In the genomic region with DNA sequence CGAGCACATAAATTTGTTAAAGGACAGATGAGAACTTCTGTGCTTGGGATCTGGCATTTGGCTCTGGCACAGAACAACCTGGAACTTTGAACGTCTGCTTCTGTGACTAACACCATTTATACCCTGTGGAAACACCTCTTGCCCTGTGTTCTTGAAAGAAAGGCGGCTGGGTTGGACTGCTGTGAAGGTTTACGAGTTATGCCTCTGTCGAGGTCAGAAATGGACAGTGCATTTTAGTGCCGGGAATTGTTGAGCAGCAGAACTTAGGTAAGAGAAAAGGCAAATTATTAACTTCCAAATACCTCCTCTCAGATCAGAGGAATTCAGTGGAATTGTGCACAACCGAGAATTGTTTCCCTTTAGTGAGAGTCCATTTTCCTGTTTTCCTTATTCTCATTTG, we compare ENCODE assay signal across 14 cellular contexts. TPM values are rescaled to one million over a fixed set of nuclear protein-coding genes. Genes with fewer than 3 reads are reported as not detected.
DNase-seq lines count a peak whose midpoint lies in the region; ATAC-seq, FAIRE-seq and TF ChIP-seq lines count a peak whose summit lies in the region.
"Had no signal": no experiment of that assay in that cellular context is flagged by ENCODE, and none has a peak within 500 bp of the region (broad histone marks: within the 10 kb centered on the region; RNA-seq: fewer than 3 reads in every experiment).

No MANE protein-coding gene starts in this region.

- H3K27ac ChIP-seq in body of pancreas (peak overlapping the region; percentile 34 to 81 (median 73)), mesenchymal stem cell (ENCODE audit: low read length, poor library complexity, severe bottlenecking) (peak overlapping the region; percentile 91), transverse colon (peak overlapping the region in 3 of 4 donors; percentile 42 to 65 (median 60))
- H3K27ac ChIP-seq: HL-60 had no signal

- no peak overlapping the region for H3K4me3 ChIP-seq in body of pancreas
- no peak overlapping the region for H3K4me3 ChIP-seq in mesenchymal stem cell (ENCODE audit: insufficient read depth in 1 of 2, low read depth in 1 of 2, low read length in 2 of 2)
- no peak overlapping the region for H3K4me3 ChIP-seq in transverse colon

- no peak overlapping the region for H3K9ac ChIP-seq in mesenchymal stem cell (ENCODE audit: low read length)

- no peak overlapping the region for H2BK120ac ChIP-seq in mesenchymal stem cell (ENCODE audit: low read depth, low read length)

- no peak overlapping the region for H3K27ac Mint-ChIP-seq in stimulated activated naive CD8-positive, alpha-beta T cell treated with anti-CD3 and anti-CD28 coated beads, Interleukin-15, amount 100 ng/mL, for 72 hours

- H3K14ac ChIP-seq in mesenchymal stem cell (ENCODE audit: low read length in 2 of 2): no peak overlapping the region

- H3K9me3 Mint-ChIP-seq in stimulated activated naive CD8-positive, alpha-beta T cell treated with anti-CD3 and anti-CD28 coated beads, Interleukin-15, amount 100 ng/mL, for 72 hours: no peaks in the 10 kb centered on the region

- in situ Hi-C loops in transverse colon (cut with MboI; ENCODE audit: low pct_ligation_motif_present in 1 of 4, low pct_unique_long_range_greater_than_20kb in 1 of 4, low sequenced_read_pairs in 3 of 4): no loop called here

- ATAC-seq in body of pancreas: peak; percentile 83
- no peak for ATAC-seq in stimulated activated naive CD8-positive, alpha-beta T cell treated with anti-CD3 and anti-CD28 coated beads, Interleukin-15, amount 100 ng/mL, for 72 hours

- H3K27me3 Mint-ChIP-seq in stimulated activated naive CD8-positive, alpha-beta T cell treated with anti-CD3 and anti-CD28 coated beads, Interleukin-15, amount 100 ng/mL, for 72 hours: no peaks in the 10 kb centered on the region

- H3K4ac ChIP-seq in mesenchymal stem cell (ENCODE audit: low read depth in 1 of 2, low read length in 2 of 2): no peak overlapping the region

- TF ChIP-seq POLR2A in body of pancreas (IDR thresholded peaks at IDR 0.05): peak in 1 of 3 donors; percentile 32
- TF ChIP-seq POLR2A in transverse colon (IDR thresholded peaks at IDR 0.05): no peak

- H3K27me3 ChIP-seq in body of pancreas (no peaks in the 10 kb centered on the region), mesenchymal stem cell (ENCODE audit: control insufficient read depth in 1 of 2, insufficient read depth in 1 of 2, low read length in 2 of 2) (no peaks in the 10 kb centered on the region), transverse colon (no peaks in the 10 kb centered on the region)

- H3K23ac ChIP-seq in mesenchymal stem cell (ENCODE audit: low read length in 2 of 2): no peak overlapping the region

- no peaks in the 10 kb centered on the region for H3K79me1 ChIP-seq in mesenchymal stem cell (replicated peaks; ENCODE audit: low read length, poor library complexity, severe bottlenecking)

- no peak overlapping the region for H2AFZ ChIP-seq in mesenchymal stem cell (ENCODE audit: low read depth, low read length)

- no peak for TF ChIP-seq CTCF in body of pancreas (IDR thresholded peaks at IDR 0.05)
- no peak for TF ChIP-seq CTCF in transverse colon (IDR thresholded peaks at IDR 0.05)

- H2BK5ac ChIP-seq in mesenchymal stem cell (ENCODE audit: low read depth, low read length, poor library complexity, severe bottlenecking): no peak overlapping the region

- no peak overlapping the region for H4K8ac ChIP-seq in mesenchymal stem cell (ENCODE audit: low read length)

- H3K4me1 Mint-ChIP-seq in stimulated activated naive CD8-positive, alpha-beta T cell treated with anti-CD3 and anti-CD28 coated beads, Interleukin-15, amount 100 ng/mL, for 72 hours: no peaks in the 10 kb centered on the region

- 44 to 53% methylated on average over 7 of the region's 7 CpGs for WGBS in body of pancreas, 2 donors
- 83% methylated on average over 5 of the region's 7 CpGs for WGBS in mesenchymal stem cell
- WGBS in transverse colon (ENCODE audit: low coverage in 1 of 2), 2 donors: 48 to 67% methylated on average over 2 to 7 of the region's 7 CpGs

- H3K9me3 ChIP-seq in body of pancreas (no peaks in the 10 kb centered on the region), mesenchymal stem cell (ENCODE audit: control insufficient read depth, low read length) (no peaks in the 10 kb centered on the region), transverse colon (no peaks in the 10 kb centered on the region)

- H3K18ac ChIP-seq in mesenchymal stem cell (ENCODE audit: low read depth in 1 of 2, low read length in 2 of 2): no peak overlapping the region

- no peak overlapping the region for H2AK5ac ChIP-seq in mesenchymal stem cell (ENCODE audit: low read length, severe bottlenecking)

- no peak for FAIRE-seq in RCC 7860 (lab: Jason Lieb, UNC)
- FAIRE-seq: H54 had no signal

- intact Hi-C loops in body of pancreas (cut with DNase I): no loop called here
- intact Hi-C loops in transverse colon (cut with DNase I; ENCODE audit: low total_unique reads): no loop called here

- H3K4me3 Mint-ChIP-seq in stimulated activated naive CD8-positive, alpha-beta T cell treated with anti-CD3 and anti-CD28 coated beads, Interleukin-15, amount 100 ng/mL, for 72 hours: no peak overlapping the region

- peaks cover 4% of the 10 kb centered on the region for H3K4me1 ChIP-seq in body of pancreas
- H3K4me1 ChIP-seq in mesenchymal stem cell (ENCODE audit: control insufficient read depth, insufficient read depth, low read depth, low read length): peaks cover 5% of the 10 kb centered on the region
- H3K4me1 ChIP-seq in transverse colon: peaks cover 0 to 14% (median 4%) of the 10 kb centered on the region in 4 donors

- H2BK15ac ChIP-seq in mesenchymal stem cell (ENCODE audit: low read depth, poor library complexity, severe bottlenecking): no peak overlapping the region

- no peak overlapping the region for H4K91ac ChIP-seq in mesenchymal stem cell (ENCODE audit: low read length)

- TF ChIP-seq EP300 in transverse colon (IDR thresholded peaks at IDR 0.05; ENCODE audit: low read depth): no peak

- peak in 2 of 4 donors; percentile 19 to 30 for DNase-seq in body of pancreas
- DNase-seq in kidney glomerular epithelial cell (lab: John Stamatoyannopoulos, UW): peak; percentile 79
- DNase-seq in mesenchymal stem cell: no peak
- DNase-seq in transverse colon: peak; percentile 60
- no peak for DNase-seq in NCI-H187 treated with DMSO at 0.1 percent for 48 hours (lab: John Stamatoyannopoulos, UW)
- DNase-seq in RCC 7860 (ENCODE audit: low spot score): no peak
- no peak for DNase-seq in stimulated activated naive CD8-positive, alpha-beta T cell treated with anti-CD3 and anti-CD28 coated beads, Interleukin-15, amount 100 ng/mL, for 72 hours
- DNase-seq: Calu3, DMS53, MV-4-11, NCI-H1436, NCI-H510A treated with DMSO at 0.1 percent for 48 hours had no signal

- H3K36me3 ChIP-seq in body of pancreas (replicated peaks in 1 of 2; ENCODE audit: insufficient read depth in 1 of 2, low read depth in 2 of 2): no peaks in the 10 kb centered on the region
- no peaks in the 10 kb centered on the region for H3K36me3 ChIP-seq in mesenchymal stem cell (ENCODE audit: control insufficient read depth in 1 of 2, insufficient read depth in 2 of 2, low read depth in 1 of 2, low read length in 2 of 2)
- H3K36me3 ChIP-seq in transverse colon: no peaks in the 10 kb centered on the region

- H2BK12ac ChIP-seq in mesenchymal stem cell (ENCODE audit: low read length in 2 of 2): no peak overlapping the region

- H3K4me2 ChIP-seq in mesenchymal stem cell (ENCODE audit: low read length, poor library complexity, severe bottlenecking): no peak overlapping the region

RNA-seq across cellular contexts. Expression of a gene that starts 14.1 kb away (rescaled TPM):
- total RNA-seq in body of pancreas (10 to 100 TPM; 13.5 to 14.5 TPM), transverse colon (10 to 100 TPM in 3 of 4 donors, 1 to 10 TPM in 1; 9.6 to 22.9 (median 16.2) TPM)
- 10.1 TPM for polyA plus RNA-seq in mesenchymal stem cell (2013, experiment 1 of 2)
- polyA plus RNA-seq in mesenchymal stem cell (2013, experiment 2 of 2): 11.7 TPM

RNA-seq across cellular contexts. Expression of a gene that starts 18.6 kb away (rescaled TPM):
- 1 to 10 TPM; 4.6 to 8.6 TPM for total RNA-seq in body of pancreas
- 14.3 TPM for polyA plus RNA-seq in mesenchymal stem cell (2013, experiment 1 of 2)
- polyA plus RNA-seq in mesenchymal stem cell (2013, experiment 2 of 2): 15.1 TPM
- 10 to 100 TPM; 15.7 to 46.4 (median 45.7) TPM for total RNA-seq in transverse colon

Comparison
In these comparisons a context has a peak if more than half of its experiments do, and no peak if none do; other contexts are left out.
1. DNase-seq: peak in kidney glomerular epithelial cell (single experiment) and transverse colon (single experiment); none in mesenchymal stem cell (single experiment), NCI-H187 treated with DMSO at 0.1 percent for 48 hours (single experiment), RCC 7860 (single experiment) and stimulated activated naive CD8-positive, alpha-beta T cell treated with anti-CD3 and anti-CD28 coated beads, Interleukin-15, amount 100 ng/mL, for 72 hours (0 of 2).
2. Peak in every context shown above with its lines, with median percentiles within 50 percentile points of each other: H3K27ac ChIP-seq.